8 cellular contexts compared by ENCODE assay signal in the genomic region with DNA sequence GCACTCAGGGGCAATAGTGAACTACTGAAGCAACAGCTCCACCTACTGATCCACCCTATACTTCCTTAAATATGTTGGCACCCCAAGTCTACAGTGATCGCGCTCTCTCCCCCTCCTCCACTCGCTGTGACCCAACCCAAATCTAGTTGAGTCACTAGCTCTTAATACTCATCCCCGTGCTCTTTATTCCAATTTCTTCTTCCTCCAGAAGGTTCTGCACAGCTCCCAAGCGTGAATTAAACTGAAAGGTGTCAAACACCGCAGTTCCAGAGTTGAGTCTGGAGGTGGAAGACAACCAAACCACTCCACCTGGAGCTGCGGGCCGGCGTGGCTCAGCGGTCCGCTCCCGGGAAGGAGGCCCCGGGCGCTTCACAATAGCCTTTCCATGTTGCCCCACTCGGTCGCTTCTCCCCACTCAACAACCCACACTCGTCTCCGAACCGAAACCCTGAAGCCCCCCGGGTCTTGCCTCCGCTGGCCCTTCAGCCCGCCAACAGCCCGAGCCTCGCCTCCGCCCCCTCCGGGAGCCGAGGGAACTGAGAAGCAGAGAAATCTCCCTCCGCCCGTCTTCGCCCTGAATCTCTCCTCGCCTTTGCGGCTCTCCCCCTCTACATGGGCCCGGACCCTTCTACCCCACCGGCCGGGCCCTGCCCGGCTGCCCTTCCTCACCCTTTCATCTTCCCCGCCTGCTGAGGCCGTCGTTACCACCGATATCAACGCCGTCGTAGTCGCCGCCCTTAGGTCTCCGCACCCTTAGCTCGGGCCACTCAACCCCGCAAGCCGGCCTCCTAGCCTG. TPM values are rescaled to one million over a fixed set of nuclear protein-coding genes. Genes with fewer than 3 reads are reported as not detected.
DNase-seq lines count a peak whose midpoint lies in the region; ATAC-seq, FAIRE-seq and TF ChIP-seq lines count a peak whose summit lies in the region.

No MANE protein-coding gene starts in this region.

- DNase-seq in GM12891 (ENCODE audit: insufficient read length, low spot score) (peak; percentile 50), NCI-H187 (lab: John Stamatoyannopoulos, UW) (peak; percentile 18 to 45), T-helper 2 cell (peak; percentile 35 to 94 (median 71)), anterior cingulate cortex (lab: John Stamatoyannopoulos, UW) (peak in 49 of 58 donors; percentile 4 to 80 (median 52)), right cardiac atrium (peak; percentile 56 to 79 (median 78)), renal cortical epithelial cell (ENCODE audit: low read depth) (peak; percentile 91), mesenteric fat pad (ENCODE audit: low spot score) (no peak)

- no peaks in the 10 kb centered on the region for H3K27me3 ChIP-seq in right cardiac atrium (ENCODE audit: control insufficient read depth, insufficient read depth)

- ATAC-seq in HG02970 (IDR thresholded peaks at IDR 0.05; ENCODE audit: low FRiP score, unreplicated experiment) (peak; percentile 36), right cardiac atrium (peak; percentile 77 to 78)

- under 1% methylated on average over 49 of the region's 49 CpGs for WGBS in right cardiac atrium

- intact Hi-C loops in right cardiac atrium (cut with DNase I): no loop called here

- TF ChIP-seq POLR2A in GM12891 (IDR thresholded peaks at IDR 0.05; ENCODE audit: low read depth, low read length): no peak

- H3K4me1 ChIP-seq in right cardiac atrium (ENCODE audit: control insufficient read depth, insufficient read depth, low read length): peaks cover 4% of the 10 kb centered on the region

- H3K9me3 ChIP-seq in right cardiac atrium (ENCODE audit: control insufficient read depth, low read length): no peaks in the 10 kb centered on the region

- H3K4me3 ChIP-seq in right cardiac atrium (ENCODE audit: low read length): peak overlapping the region; percentile 90

- peak; percentile 90 for FAIRE-seq in GM12891 (lab: Jason Lieb, UNC)

- H3K27ac ChIP-seq in right cardiac atrium (ENCODE audit: low read length): peak overlapping the region; percentile 93

TF ChIP-seq in GM12891, 5 proteins besides CTCF, POLR2A, EP300 and RAD21:
- TF ChIP-seq SPI1 (IDR thresholded peaks at IDR 0.05; ENCODE audit: low read depth, low read length): no peak
- TF ChIP-seq PAX5 (IDR thresholded peaks at IDR 0.05; ENCODE audit: insufficient read depth, low read length, severe bottlenecking): no peak
- peak; percentile 27; the same call in 1 of the 2 replicates for TF ChIP-seq POLR2AphosphoS5 (IDR thresholded peaks at IDR 0.05; ENCODE audit: low read depth, low read length)
- peak; percentile 42; the same call in 1 of the 2 replicates for TF ChIP-seq TAF1 (IDR thresholded peaks at IDR 0.05; ENCODE audit: low read depth, low read length)
- TF ChIP-seq POU2F2 (IDR thresholded peaks at IDR 0.05; ENCODE audit: low read depth, low read length): 0 out of 2 replicates have a peak, but pooled peaks have one; percentile 31

RNA-seq across cellular contexts. Expression of a gene that starts 0.6 kb away (rescaled TPM):
- 44.4 TPM for polyA plus RNA-seq in GM12891 (2012; ENCODE audit: low read depth, missing spikeins)
- total RNA-seq in right cardiac atrium (10 to 100 TPM; 61.8 to 91.7 (median 68.0) TPM), renal cortical epithelial cell (139 and 217 TPM in 2 replicates), mesenteric fat pad (175 TPM)
- 26.5 TPM for polyA plus RNA-seq in right cardiac atrium

RNA-seq across cellular contexts. Expression of a gene that starts 1.4 kb away (rescaled TPM):
- polyA plus RNA-seq in GM12891 (2012; ENCODE audit: low read depth, missing spikeins): 12.3 TPM
- total RNA-seq in right cardiac atrium: 10 to 100 TPM; 24.0 to 29.0 (median 27.3) TPM
- 9.1 TPM for polyA plus RNA-seq in right cardiac atrium
- 118 and 132 TPM in 2 replicates for total RNA-seq in renal cortical epithelial cell
- 69.5 TPM for total RNA-seq in mesenteric fat pad

RNA-seq across cellular contexts. Expression of a gene that starts 49.0 kb away (rescaled TPM):
- polyA plus RNA-seq in GM12891 (2012; ENCODE audit: low read depth, missing spikeins): 1.7 TPM
- total RNA-seq in right cardiac atrium (10 to 100 TPM; 13.4 to 15.4 (median 14.4) TPM), renal cortical epithelial cell (6.1 and 14.8 TPM in 2 replicates), mesenteric fat pad (15.1 TPM)
- 6.3 TPM for polyA plus RNA-seq in right cardiac atrium
